In genomic region chr16:81095653-81095952, GRCh38 we compare ENCODE assay signal across 8 cellular contexts. TPM values are rescaled to one million over a fixed set of nuclear protein-coding genes. Genes with fewer than 3 reads are reported as not detected.
DNase-seq lines count a peak whose midpoint lies in the region; ATAC-seq, FAIRE-seq and TF ChIP-seq lines count a peak whose summit lies in the region.

No MANE protein-coding gene starts in this region.

- DNase-seq in AG04450 (ENCODE audit: low read depth, low spot score) (no peak), SK-N-DZ (ENCODE audit: low spot score) (peak; percentile 66), glutamatergic neuron (no peak), smooth muscle cell of the brain vasculature (ENCODE audit: low read depth, low spot score) (peak; percentile 3), activated gamma-delta T cell treated with Interleukin-2 at 50 U/mL for 16 hours (no peak), urothelium cell line (ENCODE audit: low spot score) (no peak)

- POLR2A ChIA-PET in AG04450 (lab: Yijun Ruan, JAX) = no interaction called here

- H3K9me3 Mint-ChIP-seq in glutamatergic neuron (ENCODE audit: unreplicated experiment) = peaks cover 5% of the 10 kb centered on the region

- TF ChIP-seq CTCF in AG04450 (IDR thresholded peaks at IDR 0.05; ENCODE audit: low read depth, low read length) (no peak), glutamatergic neuron (IDR thresholded peaks at IDR 0.05; ENCODE audit: partially characterized antibody, unreplicated experiment) (no peak)

- H3K4me3 Mint-ChIP-seq in glutamatergic neuron (ENCODE audit: unreplicated experiment) = peak overlapping the region; percentile 86

- no peak overlapping the region for H3K27ac Mint-ChIP-seq in glutamatergic neuron (ENCODE audit: unreplicated experiment)

- FAIRE-seq in urothelium cell line (lab: Jason Lieb, UNC) = no peak

- no peaks in the 10 kb centered on the region for H3K36me3 Mint-ChIP-seq in glutamatergic neuron (ENCODE audit: unreplicated experiment)

- CTCF ChIA-PET in AG04450 (lab: Charles Lee) = interaction anchor here (0.6 to 1.4 kb wide), 3 partner anchors 47 to 109 kb away, joined by 5 to 9 read pairs (median 8); no protein-coding TSS in a partner anchor

- H3K27me3 Mint-ChIP-seq in glutamatergic neuron (ENCODE audit: unreplicated experiment) = peaks cover 2% of the 10 kb centered on the region

- peak overlapping the region; percentile 73 for H3K4me3 ChIP-seq in AG04450 (ENCODE audit: low read depth, low read length)

- H3K4me1 Mint-ChIP-seq in glutamatergic neuron (ENCODE audit: low read depth, unreplicated experiment) = no peaks in the 10 kb centered on the region

- H3K27ac ChIP-seq in AG04450 (ENCODE audit: low read depth, low read length) = no peak overlapping the region

- no peaks in the 10 kb centered on the region for H3K27me3 ChIP-seq in AG04450 (ENCODE audit: control insufficient read depth, insufficient read depth, low read length)

- ATAC-seq in GM21786 (IDR thresholded peaks at IDR 0.05; ENCODE audit: unreplicated experiment) (peak; percentile 5), GM21381 (IDR thresholded peaks at IDR 0.05; ENCODE audit: unreplicated experiment) (no peak)

- H3K9me3 ChIP-seq in AG04450 (ENCODE audit: control insufficient read depth, insufficient read depth, low read length) = no peaks in the 10 kb centered on the region; the same call in 1 of the 2 replicates

RNA-seq across cellular contexts. Expression of gene GCSH, which starts 0.6 kb away (rescaled TPM):
- polyA plus RNA-seq in AG04450 (2011; rRNA removed) = 16.1 and 26.7 TPM in 2 replicates
- polyA minus RNA-seq in AG04450 (2011; rRNA and poly(A)+ RNA removed) = 2.0 and 5.6 TPM in 2 replicates
- polyA plus RNA-seq in SK-N-DZ (2014; cell fraction: cytosol; rRNA removed) = 118 and 123 TPM in 2 replicates
- 85.3 and 115 TPM in 2 replicates for polyA plus RNA-seq in SK-N-DZ (2014; cell fraction: nucleus; rRNA removed)
- total RNA-seq in glutamatergic neuron (ENCODE audit: unreplicated experiment) = 30.0 TPM

RNA-seq across cellular contexts. Expression of gene C16orf46, which starts 18.6 kb away (rescaled TPM):
- polyA plus RNA-seq in AG04450 (2011; rRNA removed) = 0.31 and 0.33 TPM in 2 replicates
- polyA minus RNA-seq in AG04450 (2011; rRNA and poly(A)+ RNA removed) = 0.43 TPM in 1 of 2 replicates, not detected in the other
- 2.0 and 3.1 TPM in 2 replicates for polyA plus RNA-seq in SK-N-DZ (2014; cell fraction: cytosol; rRNA removed)
- polyA plus RNA-seq in SK-N-DZ (2014; cell fraction: nucleus; rRNA removed) = 1.9 and 3.3 TPM in 2 replicates
- 1.0 TPM for total RNA-seq in glutamatergic neuron (ENCODE audit: unreplicated experiment)

RNA-seq across cellular contexts. Expression of gene ATMIN, which starts 60.0 kb away (rescaled TPM):
- polyA plus RNA-seq in AG04450 (2011; rRNA removed) = 38.1 and 48.1 TPM in 2 replicates
- polyA minus RNA-seq in AG04450 (2011; rRNA and poly(A)+ RNA removed) = 26.1 and 36.1 TPM in 2 replicates
- polyA plus RNA-seq in SK-N-DZ (2014; cell fraction: cytosol; rRNA removed) = 42.9 and 52.1 TPM in 2 replicates
- 28.6 and 29.2 TPM in 2 replicates for polyA plus RNA-seq in SK-N-DZ (2014; cell fraction: nucleus; rRNA removed)
- total RNA-seq in glutamatergic neuron (ENCODE audit: unreplicated experiment) = 61.5 TPM

Comparison
In these comparisons a context has a peak if more than half of its experiments do, and no peak if none do; other contexts are left out.
1. DNase-seq: peak in SK-N-DZ (single experiment) and smooth muscle cell of the brain vasculature (single experiment); none in AG04450 (single experiment), glutamatergic neuron (single experiment), activated gamma-delta T cell treated with Interleukin-2 at 50 U/mL for 16 hours (single experiment) and urothelium cell line (single experiment).